In the genomic region with DNA sequence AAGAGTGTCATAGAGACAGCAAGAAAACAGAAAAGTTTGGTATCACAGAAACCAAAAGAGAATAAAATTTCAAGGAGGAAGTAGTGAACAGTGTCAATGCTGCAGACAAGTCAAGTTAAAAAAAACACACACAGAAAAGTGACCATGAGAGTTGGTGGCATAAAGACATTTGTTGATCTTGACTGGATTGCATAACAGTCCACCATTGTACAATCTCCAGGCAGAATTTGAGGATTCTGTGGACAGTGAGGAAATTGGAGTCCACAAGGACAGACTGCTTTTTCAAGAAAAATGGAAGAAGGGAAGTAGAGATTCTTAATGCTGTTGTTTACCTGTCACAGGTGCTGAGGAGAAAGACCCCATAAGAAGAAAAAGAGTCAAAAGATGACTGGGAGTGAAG, we compare ENCODE assay signal across 30 cellular contexts.
"Had no signal": no experiment of that assay in that cellular context is flagged by ENCODE, and none has a peak within 500 bp of the region (broad histone marks: within the 10 kb centered on the region; RNA-seq: fewer than 3 reads in every experiment).

No MANE protein-coding gene starts in this region.

- H3K9ac ChIP-seq: neural progenitor cell, parathyroid adenoma had no signal

- H3K27me3 Mint-ChIP-seq: effector memory CD8-positive, alpha-beta T cell; memory B cell; naive B cell; natural killer cell treated with Interleukin-12 subunit alpha and Interleukin-12 subunit beta and Interleukin-15 and Interleukin-18, amount 100 ng/mL, for 72 hours; stimulated activated naive CD8-positive, alpha-beta T cell treated with anti-CD3 and anti-CD28 coated beads, Interleukin-15, amount 100 ng/mL, for 72 hours had no signal

- H3K27ac Mint-ChIP-seq: effector memory CD8-positive, alpha-beta T cell; immature natural killer cell; memory B cell; naive B cell; natural killer cell treated with Interleukin-12 subunit alpha and Interleukin-12 subunit beta and Interleukin-15 and Interleukin-18, amount 100 ng/mL, for 72 hours; neural progenitor cell; stimulated activated naive CD8-positive, alpha-beta T cell treated with anti-CD3 and anti-CD28 coated beads, Interleukin-15, amount 100 ng/mL, for 72 hours had no signal

- H3K9me3 Mint-ChIP-seq: neural progenitor cell had no signal

- DNase-seq: cortex of kidney; effector memory CD8-positive, alpha-beta T cell; erythroblast; esophagus squamous epithelium; foreskin melanocyte; glutamatergic neuron; heart right ventricle; hippocampal formation; immature natural killer cell; islet precursor cell; kidney glomerular epithelial cell; left colon; naive B cell; stimulated activated CD4-positive, alpha-beta T cell treated with anti-CD3 and anti-CD28 coated beads, Interleukin-12 subunit alpha, Interleukin-12 subunit beta, amount 100 ng/mL, for 4 hours; stimulated activated CD4-positive, alpha-beta T cell treated with anti-CD3 and anti-CD28 coated beads, Interleukin-1b, Interleukin-23, amount 100 ng/mL, for 48 hours; stimulated activated CD4-positive, alpha-beta T cell treated with anti-CD3 and anti-CD28 coated beads, Interleukin-4, amount 100 ng/mL, for 1 hour; stimulated activated CD8-positive, alpha-beta memory T cell treated with anti-CD3 and anti-CD28 coated beads, Interleukin-4, amount 100 ng/mL, for 48 hours; stimulated activated naive CD4-positive, alpha-beta T cell; stimulated activated naive CD8-positive, alpha-beta T cell treated with anti-CD3 and anti-CD28 coated beads, Interleukin-15, amount 100 ng/mL, for 72 hours; transverse colon had no signal

- H3K36me3 ChIP-seq: neural progenitor cell, prostate gland, right atrium auricular region, transverse colon had no signal

- H3K4me3 Mint-ChIP-seq: effector memory CD8-positive, alpha-beta T cell; immature natural killer cell; memory B cell; natural killer cell treated with Interleukin-12 subunit alpha and Interleukin-12 subunit beta and Interleukin-15 and Interleukin-18, amount 100 ng/mL, for 72 hours; neural progenitor cell; stimulated activated naive CD8-positive, alpha-beta T cell treated with anti-CD3 and anti-CD28 coated beads, Interleukin-15, amount 100 ng/mL, for 72 hours had no signal

- H3K9me3 ChIP-seq: esophagus squamous epithelium, heart right ventricle, prostate gland, right atrium auricular region, suprapubic skin, transverse colon had no signal

- ATAC-seq: effector memory CD8-positive, alpha-beta T cell; heart right ventricle; left colon; natural killer cell treated with Interleukin-12 subunit alpha and Interleukin-12 subunit beta and Interleukin-15 and Interleukin-18, amount 100 ng/mL, for 72 hours; sciatic nerve; stimulated activated naive CD8-positive, alpha-beta T cell treated with anti-CD3 and anti-CD28 coated beads, Interleukin-15, amount 100 ng/mL, for 72 hours had no signal

- H3K36me3 Mint-ChIP-seq: memory B cell, naive B cell had no signal

- H3K4me3 ChIP-seq: esophagus squamous epithelium, heart right ventricle, lung, neural progenitor cell, prostate gland, right atrium auricular region, smooth muscle cell, suprapubic skin, transverse colon had no signal

- H3K27ac ChIP-seq: esophagus squamous epithelium, heart right ventricle, neural progenitor cell, parathyroid adenoma, prostate gland, right atrium auricular region, suprapubic skin, transverse colon had no signal

- H3K4me1 Mint-ChIP-seq: memory B cell; naive B cell; stimulated activated naive CD8-positive, alpha-beta T cell treated with anti-CD3 and anti-CD28 coated beads, Interleukin-15, amount 100 ng/mL, for 72 hours had no signal
